ENCODE assay signal across 1 cellular context in the genomic region with DNA sequence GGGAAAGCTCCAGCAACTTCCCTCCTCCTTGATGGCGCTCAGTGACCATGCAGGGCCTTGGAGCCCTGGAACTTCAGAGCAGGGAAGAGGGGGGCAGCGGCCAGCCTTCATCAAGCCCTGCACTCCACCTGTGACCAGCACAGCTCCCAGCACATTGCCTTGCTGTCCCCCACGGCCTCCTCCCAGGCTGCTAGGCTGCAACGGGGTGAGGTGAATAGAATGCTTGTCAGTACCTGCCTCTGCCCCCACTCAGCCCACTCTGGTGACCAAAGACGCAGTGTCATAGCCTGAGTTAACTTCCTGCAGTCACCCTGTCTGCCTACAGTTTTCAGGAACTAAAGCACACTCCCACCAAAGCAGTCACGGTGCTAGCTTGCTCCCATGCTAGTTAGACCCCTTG.
TF ChIP-seq lines count a peak whose summit lies in the region.

No MANE protein-coding gene starts in this region.

TF ChIP-seq in H1, 55 proteins besides CTCF, POLR2A, EP300 and RAD21:
- TF ChIP-seq SRF (IDR thresholded peaks at IDR 0.05; ENCODE audit: low read depth, low read length): no peak
- TF ChIP-seq TAF1 (IDR thresholded peaks at IDR 0.05; ENCODE audit: low read depth, low read length): no peak
- no peak for TF ChIP-seq BCL11A (IDR thresholded peaks at IDR 0.05; ENCODE audit: low read depth in 2 of 2, low read length in 2 of 2)
- TF ChIP-seq, protein P1, sequence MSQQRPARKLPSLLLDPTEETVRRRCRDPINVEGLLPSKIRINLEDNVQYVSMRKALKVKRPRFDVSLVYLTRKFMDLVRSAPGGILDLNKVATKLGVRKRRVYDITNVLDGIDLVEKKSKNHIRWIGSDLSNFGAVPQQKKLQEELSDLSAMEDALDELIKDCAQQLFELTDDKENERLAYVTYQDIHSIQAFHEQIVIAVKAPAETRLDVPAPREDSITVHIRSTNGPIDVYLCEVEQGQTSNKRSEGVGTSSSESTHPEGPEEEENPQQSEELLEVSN (IDR thresholded peaks at IDR 0.05): no peak
- no peak for TF ChIP-seq SP2 (IDR thresholded peaks at IDR 0.05; ENCODE audit: low read length)
- no peak for TF ChIP-seq SP1 (IDR thresholded peaks at IDR 0.05; ENCODE audit: low read depth, low read length)
- TF ChIP-seq, protein P2, sequence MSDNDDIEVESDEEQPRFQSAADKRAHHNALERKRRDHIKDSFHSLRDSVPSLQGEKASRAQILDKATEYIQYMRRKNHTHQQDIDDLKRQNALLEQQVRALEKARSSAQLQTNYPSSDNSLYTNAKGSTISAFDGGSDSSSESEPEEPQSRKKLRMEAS (IDR thresholded peaks at IDR 0.05): no peak
- TF ChIP-seq SIRT6 (IDR thresholded peaks at IDR 0.05; ENCODE audit: low read length): no peak
- no peak for TF ChIP-seq EGR1 (IDR thresholded peaks at IDR 0.05; ENCODE audit: borderline replicate concordance, low read depth, low read length)
- no peak for TF ChIP-seq RNF2 (IDR thresholded peaks at IDR 0.05; ENCODE audit: borderline replicate concordance, low read depth, low read length, missing control alignments, poor library complexity, severe bottlenecking)
- no peak for TF ChIP-seq CBX8 (IDR thresholded peaks at IDR 0.05; ENCODE audit: borderline replicate concordance, low read depth, low read length)
- TF ChIP-seq HDAC6 (IDR thresholded peaks at IDR 0.05; ENCODE audit: low read depth, low read length): no peak
- TF ChIP-seq SUZ12 (IDR thresholded peaks at IDR 0.05; ENCODE audit: low read length): no peak
